22 cellular contexts compared by ENCODE assay signal in genomic region chr15:65172531-65172930, GRCh38. TPM values are rescaled to one million over a fixed set of nuclear protein-coding genes. Genes with fewer than 3 reads are reported as not detected.
"Had no signal": no experiment of that assay in that cellular context is flagged by ENCODE, and none has a peak within 500 bp of the region (broad histone marks: within the 10 kb centered on the region; RNA-seq: fewer than 3 reads in every experiment).

No MANE protein-coding gene starts in this region.

- H3K4me1 ChIP-seq: foreskin keratinocyte, right atrium auricular region, upper lobe of right lung had no signal

- DNase-seq: cortex of kidney; effector memory CD4-positive, alpha-beta T cell; foreskin keratinocyte; head of caudate nucleus; kidney; left colon; left ventricle myocardium superior; naive thymus-derived CD4-positive, alpha-beta T cell; small intestine; stimulated activated CD4-positive, alpha-beta T cell treated with anti-CD3 and anti-CD28 coated beads, Interleukin-4, amount 100 ng/mL, for 1 hour; stimulated activated CD8-positive, alpha-beta memory T cell treated with anti-CD3 and anti-CD28 coated beads, Interleukin-4, amount 100 ng/mL, for 48 hours; tibial artery; upper lobe of right lung had no signal

- H3K9me3 ChIP-seq: neutrophil, right atrium auricular region, tibial artery, upper lobe of right lung had no signal

- H3K27me3 Mint-ChIP-seq: central memory CD8-positive, alpha-beta T cell; naive thymus-derived CD4-positive, alpha-beta T cell; stimulated activated naive CD8-positive, alpha-beta T cell treated with anti-CD3 and anti-CD28 coated beads, Interleukin-15, Interleukin-2, amounts not matched to agents 100 ng/mL and 50 ng/mL, for 24 hours had no signal

- H3K4me3 ChIP-seq: hepatocyte, right atrium auricular region, tibial artery, upper lobe of right lung had no signal

- H3K4me2 ChIP-seq: hepatocyte had no signal

- H3K27me3 ChIP-seq: foreskin keratinocyte, hepatocyte, neutrophil, right atrium auricular region, tibial artery, upper lobe of right lung had no signal

- H3K4me3 Mint-ChIP-seq: central memory CD8-positive, alpha-beta T cell; naive thymus-derived CD4-positive, alpha-beta T cell; stimulated activated effector memory CD8-positive, alpha-beta T cell treated with anti-CD3 and anti-CD28 coated beads, Interleukin-12 subunit alpha, Interleukin-12 subunit beta, amount 100 ng/mL, for 72 hours; stimulated activated naive CD8-positive, alpha-beta T cell treated with anti-CD3 and anti-CD28 coated beads, Interleukin-15, Interleukin-2, amounts not matched to agents 100 ng/mL and 50 ng/mL, for 24 hours had no signal

- H2AFZ ChIP-seq: hepatocyte had no signal

- H3K27ac Mint-ChIP-seq: stimulated activated effector memory CD8-positive, alpha-beta T cell treated with anti-CD3 and anti-CD28 coated beads, Interleukin-12 subunit alpha, Interleukin-12 subunit beta, amount 100 ng/mL, for 72 hours; stimulated activated naive CD8-positive, alpha-beta T cell treated with anti-CD3 and anti-CD28 coated beads, Interleukin-15, Interleukin-2, amounts not matched to agents 100 ng/mL and 50 ng/mL, for 24 hours had no signal

- ATAC-seq: foreskin keratinocyte; left colon; left ventricle myocardium superior; naive thymus-derived CD4-positive, alpha-beta T cell; stimulated activated effector memory CD8-positive, alpha-beta T cell treated with anti-CD3 and anti-CD28 coated beads, Interleukin-12 subunit alpha, Interleukin-12 subunit beta, amount 100 ng/mL, for 72 hours; upper lobe of right lung had no signal

- H3K27ac ChIP-seq: foreskin keratinocyte, neutrophil, right atrium auricular region, tibial artery, upper lobe of right lung had no signal

- H3K9me3 Mint-ChIP-seq: central memory CD8-positive, alpha-beta T cell; naive thymus-derived CD4-positive, alpha-beta T cell; stimulated activated effector memory CD8-positive, alpha-beta T cell treated with anti-CD3 and anti-CD28 coated beads, Interleukin-12 subunit alpha, Interleukin-12 subunit beta, amount 100 ng/mL, for 72 hours; stimulated activated naive CD8-positive, alpha-beta T cell treated with anti-CD3 and anti-CD28 coated beads, Interleukin-15, Interleukin-2, amounts not matched to agents 100 ng/mL and 50 ng/mL, for 24 hours had no signal

- H3K4me1 Mint-ChIP-seq: stimulated activated effector memory CD8-positive, alpha-beta T cell treated with anti-CD3 and anti-CD28 coated beads, Interleukin-12 subunit alpha, Interleukin-12 subunit beta, amount 100 ng/mL, for 72 hours had no signal

RNA-seq across cellular contexts. Expression of gene CILP, which starts 38.7 kb away (rescaled TPM):
- total RNA-seq: epithelial cell of proximal tubule, foreskin keratinocyte, lung microvascular endothelial cell, pulmonary artery endothelial cell had no signal
- polyA plus RNA-seq: foreskin keratinocyte had no signal
